ENCODE assay signal across 9 cellular contexts in the genomic region with DNA sequence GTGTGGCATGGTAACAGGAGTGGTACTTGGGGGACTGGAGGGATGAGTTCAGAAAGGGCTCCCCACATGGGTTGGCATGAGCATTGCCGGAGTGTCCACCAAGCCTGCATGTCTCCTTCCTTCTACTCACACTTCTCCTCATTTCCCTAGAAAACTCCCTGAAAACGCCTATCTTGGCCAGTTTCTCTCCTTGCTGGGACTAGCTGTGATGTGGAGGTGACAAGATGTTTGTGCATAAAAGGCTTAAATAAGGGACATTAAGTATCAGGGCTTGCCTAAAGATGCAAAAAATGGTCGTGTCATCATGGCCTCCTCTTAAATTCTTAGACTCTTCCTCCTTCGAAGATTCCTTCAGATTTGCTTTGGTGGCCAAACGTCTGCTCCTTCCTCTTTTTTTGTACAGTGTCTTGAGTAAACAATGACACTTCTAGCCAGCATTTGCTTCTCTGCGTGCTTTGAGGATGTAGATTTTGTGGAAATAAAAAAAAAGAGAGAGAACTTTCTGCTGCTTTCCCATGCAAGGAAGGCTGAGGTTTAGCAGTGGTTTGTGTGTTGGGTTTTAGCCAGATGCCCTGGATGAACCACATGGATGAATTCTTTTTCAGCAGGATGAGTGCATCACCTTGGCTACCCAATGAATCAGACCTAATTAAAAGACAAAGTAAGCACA.
DNase-seq lines count a peak whose midpoint lies in the region; ATAC-seq, FAIRE-seq and TF ChIP-seq lines count a peak whose summit lies in the region.
"Had no signal": no experiment of that assay in that cellular context is flagged by ENCODE, and none has a peak within 500 bp of the region (broad histone marks: within the 10 kb centered on the region; RNA-seq: fewer than 3 reads in every experiment).

No MANE protein-coding gene starts in this region.

- ATAC-seq in HepG2: no peak
- no peak for ATAC-seq in GM19351 (IDR thresholded peaks at IDR 0.05; ENCODE audit: unreplicated experiment)
- no peak for ATAC-seq in activated T-cell treated with anti-CD3 and anti-CD28 coated beads, Interleukin-2, amount 50 U/mL, for 72 hours (replicated peaks in 1 of 2)

- H3K27ac Mint-ChIP-seq in activated T-helper 1 cell treated with anti-CD3 and anti-CD28 coated beads, Interleukin-12 subunit alpha, Interleukin-12 subunit beta, Interleukin-2, Interleukin-4 antibody, amounts not matched to agents 30 ng/mL and 10 ng/mL and 1 ng/mL, durations not matched to agents 14 hours and 24 hours and 36 hours: peak overlapping the region; percentile 38
- H3K27ac Mint-ChIP-seq in activated T-cell treated with anti-CD3 and anti-CD28 coated beads, Interleukin-2, amount 50 U/mL, for 72 hours: no peak overlapping the region

- H3K36me3 ChIP-seq in HepG2 (replicated peaks in 1 of 2; ENCODE audit: control insufficient read depth in 1 of 2, insufficient read depth in 2 of 2, low read length in 2 of 2): no peaks in the 10 kb centered on the region; a peak in 1 of 5 replicates

- TF ChIP-seq POLR2A in HepG2 (IDR thresholded peaks at IDR 0.05; ENCODE audit: insufficient read depth in 1 of 2, low read depth in 2 of 2, low read length in 2 of 2): no peak

- H3K4me3 ChIP-seq in AG10803 (ENCODE audit: low read length) (no peak overlapping the region), HepG2 (replicated peaks in 1 of 3; ENCODE audit: insufficient read depth in 1 of 3, low read depth in 2 of 3, low read length in 3 of 3) (no peak overlapping the region)

- H3K9me3 Mint-ChIP-seq in activated T-helper 1 cell treated with anti-CD3 and anti-CD28 coated beads, Interleukin-12 subunit alpha, Interleukin-12 subunit beta, Interleukin-2, Interleukin-4 antibody, amounts not matched to agents 30 ng/mL and 10 ng/mL and 1 ng/mL, durations not matched to agents 14 hours and 24 hours and 36 hours: peaks cover 4% of the 10 kb centered on the region
- H3K9me3 Mint-ChIP-seq in activated T-cell treated with anti-CD3 and anti-CD28 coated beads, Interleukin-2, amount 50 U/mL, for 72 hours: peaks cover 0 to 2% of the 10 kb centered on the region in 2 donors

- no peaks in the 10 kb centered on the region for H3K27me3 ChIP-seq in HepG2 (ENCODE audit: control insufficient read depth in 1 of 2, insufficient read depth in 2 of 2, low read length in 2 of 2)

- TF ChIP-seq EP300 in HepG2 (IDR thresholded peaks at IDR 0.05; ENCODE audit: low read depth in 2 of 2, low read length in 2 of 2) (no peak), HepG2 (CRISPR knock-in tag; IDR thresholded peaks at IDR 0.05; ENCODE audit: borderline replicate concordance) (no peak)

- H3K27me3 Mint-ChIP-seq in activated T-helper 1 cell treated with anti-CD3 and anti-CD28 coated beads, Interleukin-12 subunit alpha, Interleukin-12 subunit beta, Interleukin-2, Interleukin-4 antibody, amounts not matched to agents 30 ng/mL and 10 ng/mL and 1 ng/mL, durations not matched to agents 14 hours and 24 hours and 36 hours (ENCODE audit: insufficient read depth): peaks cover 3% of the 10 kb centered on the region
- H3K27me3 Mint-ChIP-seq in activated T-cell treated with anti-CD3 and anti-CD28 coated beads, Interleukin-2, amount 50 U/mL, for 72 hours (ENCODE audit: low read depth): no peaks in the 10 kb centered on the region

- POLR2A ChIA-PET in HepG2 (lab: Yijun Ruan, JAX): no interaction called here

- H3K4me1 Mint-ChIP-seq in activated T-helper 1 cell treated with anti-CD3 and anti-CD28 coated beads, Interleukin-12 subunit alpha, Interleukin-12 subunit beta, Interleukin-2, Interleukin-4 antibody, amounts not matched to agents 30 ng/mL and 10 ng/mL and 1 ng/mL, durations not matched to agents 14 hours and 24 hours and 36 hours (ENCODE audit: low read depth): peaks cover 86% of the 10 kb centered on the region
- H3K4me1 Mint-ChIP-seq in activated T-cell treated with anti-CD3 and anti-CD28 coated beads, Interleukin-2, amount 50 U/mL, for 72 hours (ENCODE audit: low read depth): peaks cover 77% of the 10 kb centered on the region

- H3K4me3 Mint-ChIP-seq in activated T-helper 1 cell treated with anti-CD3 and anti-CD28 coated beads, Interleukin-12 subunit alpha, Interleukin-12 subunit beta, Interleukin-2, Interleukin-4 antibody, amounts not matched to agents 30 ng/mL and 10 ng/mL and 1 ng/mL, durations not matched to agents 14 hours and 24 hours and 36 hours: no peak overlapping the region
- H3K4me3 Mint-ChIP-seq in activated T-cell treated with anti-CD3 and anti-CD28 coated beads, Interleukin-2, amount 50 U/mL, for 72 hours: no peak overlapping the region

- H3K79me2 ChIP-seq in HepG2 (ENCODE audit: insufficient read depth, low read length): no peaks in the 10 kb centered on the region

- no peak; the same call in 1 of the 2 replicates for TF ChIP-seq CTCF in AG10803 (conservative IDR thresholded peaks at IDR 0.05; ENCODE audit: low read length)
- TF ChIP-seq CTCF in HepG2 (CRISPR knock-in tag; IDR thresholded peaks at IDR 0.05): no peak

- in situ Hi-C loops in HepG2 (cut with HindIII; ENCODE audit: extremely low pct_ligation_motif_present, low pct_unique_long_range_greater_than_20kb): no loop called here

- no peak overlapping the region for H3K9ac ChIP-seq in HepG2 (ENCODE audit: insufficient read depth, low read depth, low read length)

- no peak overlapping the region for H3K4me2 ChIP-seq in HepG2 (ENCODE audit: low read depth, low read length)

- no peak for TF ChIP-seq RAD21 in HepG2 (CRISPR knock-in tag; IDR thresholded peaks at IDR 0.05)

- no peak for FAIRE-seq in HepG2 (lab: Jason Lieb, UNC)

- H3K27ac ChIP-seq in HepG2 (ENCODE audit: extremely low read length, insufficient read depth, low read length): no peak overlapping the region

- H2AFZ ChIP-seq in HepG2 (ENCODE audit: low read length): no peak overlapping the region

- H3K9me3 ChIP-seq in HepG2 (ENCODE audit: low read length): no peaks in the 10 kb centered on the region

- 91% methylated on average over 6 of the region's 6 CpGs for WGBS in HepG2 (ENCODE audit: low lambda C conversion rate)

- CTCF ChIA-PET in HepG2 (lab: Yijun Ruan, JAX; ENCODE audit: low intra/inter-chr PET ratio, low total read pairs): no interaction called here

- H3K4me1 ChIP-seq in HepG2 (ENCODE audit: insufficient read depth, low read length): peaks cover 26% of the 10 kb centered on the region

- DNase-seq in AG10803 (ENCODE audit: low read depth) (peak; percentile 91), HT-29 (ENCODE audit: low spot score) (peak; percentile 39), HepG2 (ENCODE audit: low spot score) (no peak), GOT3 (lab: John Stamatoyannopoulos, UW) (no peak), NCI-H2107 treated with DMSO at 0.1 percent for 48 hours (lab: John Stamatoyannopoulos, UW; ENCODE audit: unreplicated experiment) (no peak)
- DNase-seq in activated T-helper 1 cell treated with anti-CD3 and anti-CD28 coated beads, Interleukin-12 subunit alpha, Interleukin-12 subunit beta, Interleukin-2, Interleukin-4 antibody, amounts not matched to agents 30 ng/mL and 10 ng/mL and 1 ng/mL, durations not matched to agents 14 hours and 24 hours and 36 hours (ENCODE audit: low spot score): no peak
- DNase-seq in activated T-cell treated with anti-CD3 and anti-CD28 coated beads, Interleukin-2, amount 50 U/mL, for 72 hours: no peak
- DNase-seq: NCI-H774 had no signal

- intact Hi-C loops in activated T-helper 1 cell treated with anti-CD3 and anti-CD28 coated beads, Interleukin-12 subunit alpha, Interleukin-12 subunit beta, Interleukin-2, Interleukin-4 antibody, amounts not matched to agents 30 ng/mL and 10 ng/mL and 1 ng/mL, durations not matched to agents 14 hours and 24 hours and 36 hours (cut with micrococcal nuclease): no loop called here
- intact Hi-C loops in HepG2 (cut with micrococcal nuclease; ENCODE audit: unreplicated experiment): no loop called here

- no TSS peak for BruUV-seq in HepG2 (replicated peaks; lab: Mats Ljungman, UMichigan)

- no peaks in the 10 kb centered on the region for H4K20me1 ChIP-seq in HepG2 (ENCODE audit: insufficient read depth, low read length)

- peaks cover 8% of the 10 kb centered on the region for H3K36me3 Mint-ChIP-seq in activated T-helper 1 cell treated with anti-CD3 and anti-CD28 coated beads, Interleukin-12 subunit alpha, Interleukin-12 subunit beta, Interleukin-2, Interleukin-4 antibody, amounts not matched to agents 30 ng/mL and 10 ng/mL and 1 ng/mL, durations not matched to agents 14 hours and 24 hours and 36 hours (ENCODE audit: low read depth)
- peaks cover 5 to 6% of the 10 kb centered on the region in 2 donors for H3K36me3 Mint-ChIP-seq in activated T-cell treated with anti-CD3 and anti-CD28 coated beads, Interleukin-2, amount 50 U/mL, for 72 hours (ENCODE audit: insufficient read depth in 2 of 2)

TF ChIP-seq in HepG2, 621 proteins besides CTCF, POLR2A, EP300 and RAD21:
- no peak for TF ChIP-seq ARNT2 (CRISPR knock-in tag; IDR thresholded peaks at IDR 0.05; ENCODE audit: low read depth)
- TF ChIP-seq ZFP37 (CRISPR knock-in tag; IDR thresholded peaks at IDR 0.05; ENCODE audit: borderline replicate concordance): no peak
- no peak for TF ChIP-seq YY1 (IDR thresholded peaks at IDR 0.05; ENCODE audit: insufficient read depth, insufficient replicate concordance, low read depth, low read length)
- peak; percentile 24 for TF ChIP-seq STAG1 (CRISPR knock-in tag; IDR thresholded peaks at IDR 0.05)

Comparison
In these comparisons a context has a peak if more than half of its experiments do, and no peak if none do; other contexts are left out.
1. DNase-seq: peak in AG10803 (single experiment) and HT-29 (single experiment); none in activated T-helper 1 cell treated with anti-CD3 and anti-CD28 coated beads, Interleukin-12 subunit alpha, Interleukin-12 subunit beta, Interleukin-2, Interleukin-4 antibody, amounts not matched to agents 30 ng/mL and 10 ng/mL and 1 ng/mL, durations not matched to agents 14 hours and 24 hours and 36 hours (single experiment), HepG2 (single experiment), GOT3 (single experiment), NCI-H2107 treated with DMSO at 0.1 percent for 48 hours (single experiment) and activated T-cell treated with anti-CD3 and anti-CD28 coated beads, Interleukin-2, amount 50 U/mL, for 72 hours (0 of 2).